Comparison of ENCODE assay signal across 17 cellular contexts in the genomic region with DNA sequence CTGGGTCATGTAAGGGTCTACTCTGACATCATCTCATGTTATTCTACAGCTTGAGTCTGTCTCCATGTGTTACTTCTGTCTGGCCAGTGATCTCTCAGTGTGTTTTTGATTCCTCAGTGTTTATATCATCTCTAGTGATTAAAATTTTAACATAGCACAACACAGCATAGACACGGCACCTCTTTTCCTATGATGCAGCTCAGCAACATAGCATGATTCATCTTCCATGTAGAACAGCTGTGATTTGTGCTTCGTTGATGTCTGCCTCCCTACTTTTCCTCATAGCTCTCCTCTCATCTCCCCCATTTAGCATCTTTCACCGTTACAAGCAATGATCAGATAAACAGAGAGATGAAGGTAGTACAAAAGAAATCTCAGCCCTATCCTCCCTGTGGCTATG.
DNase-seq lines count a peak whose midpoint lies in the region; ATAC-seq lines count a peak whose summit lies in the region.
"Had no signal": no experiment of that assay in that cellular context is flagged by ENCODE, and none has a peak within 500 bp of the region (broad histone marks: within the 10 kb centered on the region; RNA-seq: fewer than 3 reads in every experiment).

No MANE protein-coding gene starts in this region.

- H3K9me3 Mint-ChIP-seq in activated T-helper 2 cell treated with anti-CD3 and anti-CD28 coated beads, Interferon-gamma antibody, Interleukin-2, Interleukin-4, amounts not matched to agents 10 μg/mL and 5 μg/mL and 100 μg/mL, durations not matched to agents 14 hours and 24 hours and 36 hours, result peaks cover 3% of the 10 kb centered on the region
- H3K9me3 Mint-ChIP-seq: activated T-cell treated with anti-CD3 and anti-CD28 coated beads, Interleukin-2, amount 50 U/mL, for 24 hours had no signal

- no peak overlapping the region for H2BK5ac ChIP-seq in mesenchymal stem cell (ENCODE audit: low read depth, low read length, poor library complexity, severe bottlenecking)

- H3K27me3 ChIP-seq in mesenchymal stem cell (ENCODE audit: control insufficient read depth in 1 of 2, insufficient read depth in 1 of 2, low read length in 2 of 2) (peaks cover 0 to 4% of the 10 kb centered on the region in 2 experiments), stomach smooth muscle (ENCODE audit: control insufficient read depth in 1 of 2, insufficient read depth in 2 of 2, low read length in 2 of 2) (no peaks in the 10 kb centered on the region)

- no peak overlapping the region for H3K4me2 ChIP-seq in mesenchymal stem cell (ENCODE audit: low read length, poor library complexity, severe bottlenecking)

- peak; percentile 42 for ATAC-seq in esophagus mucosa
- no peak for ATAC-seq in HG03354 (IDR thresholded peaks at IDR 0.05; ENCODE audit: poor library complexity, severe bottlenecking, unreplicated experiment)
- ATAC-seq in HG03439 (IDR thresholded peaks at IDR 0.05; ENCODE audit: unreplicated experiment), result no peak
- ATAC-seq: Panc1; stimulated activated naive CD8-positive, alpha-beta T cell treated with anti-CD3 and anti-CD28 coated beads, Interleukin-15, Interleukin-2, amounts not matched to agents 100 U/mL and 50 U/mL, for 24 hours had no signal

- H2BK12ac ChIP-seq in mesenchymal stem cell (ENCODE audit: low read length in 2 of 2), result no peak overlapping the region

- whole genome bisulfite sequencing in mesenchymal stem cell, result 93% methylated on average over 3 of the region's 3 CpGs

- no peaks in the 10 kb centered on the region for H3K36me3 ChIP-seq in mesenchymal stem cell (ENCODE audit: control insufficient read depth in 1 of 2, insufficient read depth in 2 of 2, low read depth in 1 of 2, low read length in 2 of 2)
- H3K36me3 ChIP-seq in stomach smooth muscle (ENCODE audit: control insufficient read depth in 2 of 2, insufficient read depth in 2 of 2, low read length in 2 of 2), result no peaks in the 10 kb centered on the region

- peak; percentile 54 for DNase-seq in HCEC 1CT
- DNase-seq in mesenchymal stem cell, result no peak
- DNase-seq in activated T-helper 2 cell treated with anti-CD3 and anti-CD28 coated beads, Interferon-gamma antibody, Interleukin-2, Interleukin-4, amounts not matched to agents 10 μg/mL and 5 μg/mL and 100 μg/mL, durations not matched to agents 14 hours and 24 hours and 36 hours (ENCODE audit: low spot score), result no peak
- no peak for DNase-seq in central memory CD4-positive, alpha-beta T cell
- DNase-seq: activated CD4-positive, alpha-beta T cell treated with anti-CD3 and anti-CD28 coated beads, Interleukin-2, amount 50 U/mL, for 48 hours; activated T-cell treated with anti-CD3 and anti-CD28 coated beads, Interleukin-2, amount 50 U/mL, for 24 hours; Karpas-422; kidney; NCI-H2171; NCI-H774; stimulated activated naive CD8-positive, alpha-beta T cell treated with anti-CD3 and anti-CD28 coated beads, Interleukin-15, Interleukin-2, amounts not matched to agents 100 U/mL and 50 U/mL, for 24 hours had no signal

- no peaks in the 10 kb centered on the region for H3K36me3 Mint-ChIP-seq in activated T-helper 2 cell treated with anti-CD3 and anti-CD28 coated beads, Interferon-gamma antibody, Interleukin-2, Interleukin-4, amounts not matched to agents 10 μg/mL and 5 μg/mL and 100 μg/mL, durations not matched to agents 14 hours and 24 hours and 36 hours (ENCODE audit: low read depth)
- H3K36me3 Mint-ChIP-seq: mesothelial cell of epicardium had no signal

- no peak overlapping the region for H3K23ac ChIP-seq in mesenchymal stem cell (ENCODE audit: low read length in 2 of 2)

- H3K27ac Mint-ChIP-seq in activated T-helper 2 cell treated with anti-CD3 and anti-CD28 coated beads, Interferon-gamma antibody, Interleukin-2, Interleukin-4, amounts not matched to agents 10 μg/mL and 5 μg/mL and 100 μg/mL, durations not matched to agents 14 hours and 24 hours and 36 hours, result no peak overlapping the region
- H3K27ac Mint-ChIP-seq: activated T-cell treated with anti-CD3 and anti-CD28 coated beads, Interleukin-2, amount 50 U/mL, for 24 hours; mesothelial cell of epicardium had no signal

- H3K14ac ChIP-seq in mesenchymal stem cell (ENCODE audit: low read length in 2 of 2), result no peak overlapping the region

- H2BK120ac ChIP-seq in mesenchymal stem cell (ENCODE audit: low read depth, low read length), result no peak overlapping the region

- intact Hi-C loops in activated T-helper 2 cell treated with anti-CD3 and anti-CD28 coated beads, Interferon-gamma antibody, Interleukin-2, Interleukin-4, amounts not matched to agents 10 μg/mL and 5 μg/mL and 100 μg/mL, durations not matched to agents 14 hours and 24 hours and 36 hours (cut with micrococcal nuclease), result no loop called here

- H3K27me3 Mint-ChIP-seq in activated T-helper 2 cell treated with anti-CD3 and anti-CD28 coated beads, Interferon-gamma antibody, Interleukin-2, Interleukin-4, amounts not matched to agents 10 μg/mL and 5 μg/mL and 100 μg/mL, durations not matched to agents 14 hours and 24 hours and 36 hours (ENCODE audit: low read depth), result peaks cover 31% of the 10 kb centered on the region

- no peak overlapping the region for H3K4me3 Mint-ChIP-seq in activated T-helper 2 cell treated with anti-CD3 and anti-CD28 coated beads, Interferon-gamma antibody, Interleukin-2, Interleukin-4, amounts not matched to agents 10 μg/mL and 5 μg/mL and 100 μg/mL, durations not matched to agents 14 hours and 24 hours and 36 hours (ENCODE audit: low read depth)
- H3K4me3 Mint-ChIP-seq: activated T-cell treated with anti-CD3 and anti-CD28 coated beads, Interleukin-2, amount 50 U/mL, for 24 hours; mesothelial cell of epicardium had no signal

- H4K91ac ChIP-seq in mesenchymal stem cell (ENCODE audit: low read length), result no peak overlapping the region

- H3K79me1 ChIP-seq in mesenchymal stem cell (replicated peaks; ENCODE audit: low read length, poor library complexity, severe bottlenecking), result no peaks in the 10 kb centered on the region

- H2AK5ac ChIP-seq in mesenchymal stem cell (ENCODE audit: low read length, severe bottlenecking), result no peak overlapping the region

- H3K4me1 Mint-ChIP-seq in activated T-helper 2 cell treated with anti-CD3 and anti-CD28 coated beads, Interferon-gamma antibody, Interleukin-2, Interleukin-4, amounts not matched to agents 10 μg/mL and 5 μg/mL and 100 μg/mL, durations not matched to agents 14 hours and 24 hours and 36 hours (ENCODE audit: low read depth), result no peaks in the 10 kb centered on the region

- peak overlapping the region in 1 of 2 experiments; percentile 5 for H3K4me3 ChIP-seq in mesenchymal stem cell (ENCODE audit: insufficient read depth in 1 of 2, low read depth in 1 of 2, low read length in 2 of 2)
- no peak overlapping the region for H3K4me3 ChIP-seq in stomach smooth muscle (ENCODE audit: low read length in 2 of 2)

- H3K27ac ChIP-seq in mesenchymal stem cell (ENCODE audit: low read length, poor library complexity, severe bottlenecking) (no peak overlapping the region), stomach smooth muscle (ENCODE audit: low read length) (peak overlapping the region; percentile 67)

- no peak overlapping the region for H4K8ac ChIP-seq in mesenchymal stem cell (ENCODE audit: low read length)

- H3K9ac ChIP-seq in mesenchymal stem cell (ENCODE audit: low read length), result peak overlapping the region; percentile 56
- H3K9ac ChIP-seq in stomach smooth muscle (ENCODE audit: low read length in 2 of 2), result peak overlapping the region in 1 of 2 donors; percentile 6

- no peak overlapping the region for H3K4ac ChIP-seq in mesenchymal stem cell (ENCODE audit: low read depth in 1 of 2, low read length in 2 of 2)

- H3K9me3 ChIP-seq in mesenchymal stem cell (ENCODE audit: control insufficient read depth, low read length) (peaks cover 7% of the 10 kb centered on the region), stomach smooth muscle (ENCODE audit: control insufficient read depth in 2 of 2, low read length in 2 of 2) (peaks cover 0 to 4% of the 10 kb centered on the region in 2 donors)

- no peak overlapping the region for H2BK15ac ChIP-seq in mesenchymal stem cell (ENCODE audit: low read depth, poor library complexity, severe bottlenecking)

- H3K4me1 ChIP-seq in mesenchymal stem cell (ENCODE audit: control insufficient read depth, insufficient read depth, low read depth, low read length) (no peaks in the 10 kb centered on the region), stomach smooth muscle (ENCODE audit: control insufficient read depth, insufficient read depth, low read length) (peaks cover 2% of the 10 kb centered on the region)

- H2AFZ ChIP-seq in mesenchymal stem cell (ENCODE audit: low read depth, low read length), result no peak overlapping the region

- no peak overlapping the region for H3K18ac ChIP-seq in mesenchymal stem cell (ENCODE audit: low read depth in 1 of 2, low read length in 2 of 2)
